27 cellular contexts compared by ENCODE assay signal in the genomic region with DNA sequence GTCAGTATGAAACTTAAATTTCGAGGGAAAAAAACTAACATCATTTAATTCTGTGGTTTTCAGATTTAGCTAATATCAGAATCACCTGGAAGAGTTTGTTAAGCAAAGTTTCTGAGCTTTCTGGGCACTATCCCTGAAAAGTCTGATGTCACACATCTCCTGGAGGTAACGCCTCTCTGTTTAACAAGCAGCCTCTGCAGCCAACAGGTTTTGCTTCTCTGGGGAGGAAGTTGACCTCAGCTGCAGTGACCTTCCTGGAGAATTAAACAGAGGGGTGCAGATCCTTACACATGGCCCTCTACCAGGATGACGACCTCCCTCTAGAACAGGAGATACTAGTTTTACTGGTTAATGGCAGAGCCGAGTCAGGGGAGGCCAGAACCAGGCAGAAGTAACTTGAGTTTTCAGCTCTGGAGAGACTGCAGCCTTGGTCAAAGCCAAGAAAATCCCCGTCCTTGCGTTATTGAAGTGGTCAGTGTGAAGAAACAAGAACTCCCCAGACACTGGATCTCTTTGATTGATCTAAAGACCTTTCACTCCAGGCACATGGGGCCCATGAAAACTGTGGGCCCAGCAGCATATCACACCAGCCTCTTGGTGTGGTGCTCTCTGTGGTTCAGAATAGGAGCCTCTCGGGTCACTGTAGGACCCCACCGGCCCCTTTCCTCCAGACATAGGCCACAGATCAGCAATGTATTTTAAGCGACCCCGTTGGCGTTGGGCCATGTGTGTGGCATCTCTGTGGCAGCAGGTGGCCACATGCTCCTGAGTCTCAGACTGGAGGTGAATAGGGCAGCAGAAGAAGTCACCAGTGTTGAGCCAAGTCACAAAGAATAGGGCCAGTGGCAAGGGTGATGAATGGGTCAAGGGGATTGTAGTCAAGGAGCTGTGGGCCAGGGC. TPM values are rescaled to one million over a fixed set of nuclear protein-coding genes. Genes with fewer than 3 reads are reported as not detected.
DNase-seq lines count a peak whose midpoint lies in the region; ATAC-seq and TF ChIP-seq lines count a peak whose summit lies in the region.
"Had no signal": no experiment of that assay in that cellular context is flagged by ENCODE, and none has a peak within 500 bp of the region (broad histone marks: within the 10 kb centered on the region; RNA-seq: fewer than 3 reads in every experiment).

No MANE protein-coding gene starts in this region.

- peaks cover 12 to 25% (median 22%) of the 10 kb centered on the region in 7 donors for H3K9me3 Mint-ChIP-seq in CD14-positive monocyte
- peaks cover 0 to 14% (median 7%) of the 10 kb centered on the region in 3 donors for H3K9me3 Mint-ChIP-seq in T-cell
- H3K9me3 Mint-ChIP-seq: activated T-helper 17 cell treated with anti-CD3 and anti-CD28 coated beads, Interleukin-2, amount 50 U/mL, for 72 hours had no signal

- TF ChIP-seq CTCF in CD14-positive monocyte (IDR thresholded peaks at IDR 0.05) (no peak), GM12865 (IDR thresholded peaks at IDR 0.05; ENCODE audit: insufficient read depth, low read depth, low read length, missing control alignments) (no peak), body of pancreas (IDR thresholded peaks at IDR 0.05) (no peak), WERI-Rb-1 (IDR thresholded peaks at IDR 0.05; ENCODE audit: low read depth, low read length) (no peak)

- ATAC-seq in body of pancreas (no peak), T-cell (replicated peaks in 1 of 4) (no peak)
- ATAC-seq: activated naive CD4-positive, alpha-beta T cell treated with anti-CD3 and anti-CD28 coated beads, Interleukin-2, amount 50 U/mL, for 72 hours; activated T-helper 17 cell treated with anti-CD3 and anti-CD28 coated beads, Interleukin-2, amount 50 U/mL, for 72 hours; WTC11 had no signal

- H3K4me1 ChIP-seq in body of pancreas = no peaks in the 10 kb centered on the region

- POLR2A ChIA-PET in T-cell (lab: Charles Lee) = no interaction called here

- peaks cover 56% of the 10 kb centered on the region for H3K4me1 Mint-ChIP-seq in CD14-positive monocyte
- H3K4me1 Mint-ChIP-seq in T-cell = peaks cover 43 to 54% (median 43%) of the 10 kb centered on the region in 3 donors

- DNase-seq in CD14-positive monocyte (ENCODE audit: low spot score) = no peak
- peak; percentile 55 for DNase-seq in GM12865 (ENCODE audit: low read depth)
- DNase-seq in MV-4-11 (lab: John Stamatoyannopoulos, UW) = peak; percentile 47
- DNase-seq in germinal center (ENCODE audit: low spot score) = peak; percentile 51
- no peak for DNase-seq in body of pancreas
- DNase-seq in T-cell = no peak
- no peak for DNase-seq in WERI-Rb-1
- no peak for DNase-seq in DMS114 treated with DMSO at 0.1 percent for 48 hours (lab: John Stamatoyannopoulos, UW; ENCODE audit: unreplicated experiment)
- DNase-seq: activated CD4-positive, alpha-beta T cell treated with anti-CD3 and anti-CD28 coated beads, Interleukin-2, amount 50 U/mL, for 48 hours; activated CD8-positive, alpha-beta memory T cell treated with anti-CD3 and anti-CD28 coated beads, Interleukin-2, amount 50 U/mL, for 48 hours; CD4-positive, CD25-positive, alpha-beta regulatory T cell; DMS153; dorsolateral prefrontal cortex; GOT3; NCI-H1092; NCI-H187; NCI-H69; SK-N-SH; transverse colon had no signal

- intact Hi-C loops in CD14-positive monocyte (cut with micrococcal nuclease) = loop anchor here (5.0 to 10.0 kb wide), 4 partner anchors 45 to 747 kb away; a partner anchor contains a TSS
- intact Hi-C loops in body of pancreas (cut with DNase I) = no loop called here

- H3K36me3 Mint-ChIP-seq in CD14-positive monocyte (no peaks in the 10 kb centered on the region), T-cell (peaks cover 4% of the 10 kb centered on the region)
- H3K36me3 Mint-ChIP-seq: CD4-positive, CD25-positive, alpha-beta regulatory T cell had no signal

- no peak for TF ChIP-seq POLR2A in body of pancreas (IDR thresholded peaks at IDR 0.05)

- CTCF ChIA-PET in T-cell (lab: Charles Lee) = no interaction called here

- peaks cover 0 to 12% (median 0%) of the 10 kb centered on the region in 3 donors for H3K9me3 ChIP-seq in body of pancreas
- H3K9me3 ChIP-seq in WERI-Rb-1 (ENCODE audit: severe bottlenecking) = peaks cover 7% of the 10 kb centered on the region
- H3K9me3 ChIP-seq: SK-N-SH had no signal

- WGBS in body of pancreas, 2 donors = 73 to 78% methylated on average over 10 to 11 of the region's 11 CpGs

- no peaks in the 10 kb centered on the region for H3K36me3 ChIP-seq in body of pancreas (replicated peaks in 1 of 2; ENCODE audit: insufficient read depth in 1 of 2, low read depth in 2 of 2)
- H3K36me3 ChIP-seq in WERI-Rb-1 = no peaks in the 10 kb centered on the region
- H3K36me3 ChIP-seq: neural progenitor cell, transverse colon had no signal

- no peak overlapping the region for H3K4me3 ChIP-seq in GM12865 (ENCODE audit: low read depth, low read length)
- no peak overlapping the region for H3K4me3 ChIP-seq in body of pancreas
- no peak overlapping the region for H3K4me3 ChIP-seq in WERI-Rb-1 (ENCODE audit: low read depth, low read length)
- H3K4me3 ChIP-seq: dorsolateral prefrontal cortex, neural progenitor cell, transverse colon had no signal

- H3K27ac ChIP-seq in body of pancreas (no peak overlapping the region), WERI-Rb-1 (no peak overlapping the region; the same call in 1 of the 2 replicates)
- H3K27ac ChIP-seq: dorsolateral prefrontal cortex, neural progenitor cell, RWPE1, transverse colon had no signal

- H3K27me3 Mint-ChIP-seq in CD14-positive monocyte (ENCODE audit: low read depth in 3 of 3) (peaks cover 0 to 5% (median 2%) of the 10 kb centered on the region in 3 donors), T-cell (no peaks in the 10 kb centered on the region)
- H3K27me3 Mint-ChIP-seq: activated T-helper 17 cell treated with anti-CD3 and anti-CD28 coated beads, Interleukin-2, amount 50 U/mL, for 72 hours; CD4-positive, CD25-positive, alpha-beta regulatory T cell; central memory CD8-positive, alpha-beta T cell had no signal

- peak overlapping the region; percentile 84 to 98 (median 96) for H3K27ac Mint-ChIP-seq in CD14-positive monocyte
- H3K27ac Mint-ChIP-seq in T-cell = no peak overlapping the region
- H3K27ac Mint-ChIP-seq: activated naive CD4-positive, alpha-beta T cell treated with anti-CD3 and anti-CD28 coated beads, Interleukin-2, amount 50 U/mL, for 72 hours; activated T-helper 17 cell treated with anti-CD3 and anti-CD28 coated beads, Interleukin-2, amount 50 U/mL, for 72 hours; neural progenitor cell; WTC11 had no signal

- H3K27me3 ChIP-seq in body of pancreas (no peaks in the 10 kb centered on the region), WERI-Rb-1 (ENCODE audit: insufficient read depth, low read depth, severe bottlenecking) (no peaks in the 10 kb centered on the region)
- H3K27me3 ChIP-seq: neural progenitor cell, transverse colon had no signal

- peak overlapping the region in 1 of 2 donors; percentile 7 for H3K4me3 Mint-ChIP-seq in CD14-positive monocyte
- no peak overlapping the region for H3K4me3 Mint-ChIP-seq in T-cell
- H3K4me3 Mint-ChIP-seq: activated T-helper 17 cell treated with anti-CD3 and anti-CD28 coated beads, Interleukin-2, amount 50 U/mL, for 72 hours; central memory CD8-positive, alpha-beta T cell; neural progenitor cell; WTC11 had no signal

RNA-seq across cellular contexts. Expression of a gene that starts 33.4 kb away (rescaled TPM):
- polyA plus RNA-seq in CD14-positive monocyte = under 1 TPM; 0.07 to 0.43 TPM
- total RNA-seq in body of pancreas (not detected), T-cell (10 to 100 TPM in 3 of 5 donors, 1 to 10 TPM in 2; 3.2 to 19.4 (median 15.0) TPM)
- total RNA-seq: activated naive CD4-positive, alpha-beta T cell treated with anti-CD3 and anti-CD28 coated beads, Interleukin-2, amount 50 U/mL, for 72 hours; lung microvascular endothelial cell; posterior vena cava; WTC11 had no signal
- polyA plus RNA-seq: SK-N-SH had no signal

Comparison
In these comparisons a context has a peak if more than half of its experiments do, and no peak if none do; other contexts are left out.
1. DNase-seq: peak in GM12865 (single experiment), MV-4-11 (single experiment) and germinal center (single experiment); none in CD14-positive monocyte (single experiment), body of pancreas (0 of 4), T-cell (0 of 34), WERI-Rb-1 (single experiment) and DMS114 treated with DMSO at 0.1 percent for 48 hours (single experiment).
2. H3K27ac Mint-ChIP-seq: peak in CD14-positive monocyte (7 of 7); none in T-cell (0 of 2).
3. RNA of a gene that starts 33.4 kb away (total RNA-seq): 3.2 to 19.4 TPM in T-cell; not detected in body of pancreas; every median in the first group is over 4 times any median in the second.